Comparison of ENCODE assay signal across 17 cellular contexts in the genomic region with DNA sequence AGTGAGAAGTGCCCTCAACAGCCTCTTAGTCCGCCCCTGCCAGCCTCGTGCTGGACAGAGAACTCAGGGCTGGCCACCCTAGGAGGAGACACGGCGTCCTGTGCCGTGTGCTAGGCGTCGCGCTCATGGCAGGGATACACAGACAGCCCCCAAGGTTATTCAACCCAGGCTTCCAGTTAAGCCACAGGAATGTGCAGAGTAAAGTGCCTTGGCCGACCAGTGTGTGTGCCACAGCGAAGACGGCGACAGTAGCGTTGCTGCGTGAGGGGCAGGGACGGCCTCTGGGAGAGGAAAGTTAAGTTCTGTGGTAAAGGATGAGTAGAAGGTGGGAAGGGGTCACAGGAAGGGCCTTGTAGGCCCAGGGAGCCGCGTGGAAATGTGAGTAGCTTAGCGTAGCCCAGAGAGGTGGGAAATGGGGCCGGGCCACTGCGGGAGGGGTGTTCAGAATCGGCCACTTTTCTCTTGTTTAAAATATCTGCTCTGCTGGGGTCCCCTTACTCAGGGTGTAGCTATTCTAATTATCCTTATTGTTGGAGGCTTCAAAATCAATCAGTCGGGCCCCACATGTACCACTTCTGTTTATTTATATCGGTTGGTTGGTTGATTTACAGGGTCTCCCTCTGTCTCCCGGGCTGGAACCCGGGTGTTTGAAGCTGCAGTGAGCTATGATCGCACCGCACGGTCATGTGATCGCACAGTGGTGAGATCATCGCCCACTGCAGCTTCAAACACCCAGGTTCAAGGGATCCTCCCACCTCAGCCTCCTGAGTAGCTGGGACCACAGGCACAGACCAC. TPM values are rescaled to one million over a fixed set of nuclear protein-coding genes. Genes with fewer than 3 reads are reported as not detected.
DNase-seq lines count a peak whose midpoint lies in the region; ATAC-seq and TF ChIP-seq lines count a peak whose summit lies in the region.
"Had no signal": no experiment of that assay in that cellular context is flagged by ENCODE, and none has a peak within 500 bp of the region (broad histone marks: within the 10 kb centered on the region; RNA-seq: fewer than 3 reads in every experiment).

No MANE protein-coding gene starts in this region.

- dilution Hi-C loops in IMR-90 (cut with HindIII; ENCODE audit: low sequenced_read_pairs, unreplicated experiment) = no loop called here

- no peaks in the 10 kb centered on the region for H3K9me3 Mint-ChIP-seq in dendritic cell treated with granulocyte-macrophage colony-stimulating factor and Interleukin-4, amounts not matched to agents 40 ng/mL and 50 ng/mL, for 4 days
- H3K9me3 Mint-ChIP-seq in activated CD8-positive, alpha-beta T cell treated with anti-CD3 and anti-CD28 coated beads, Interleukin-2, amount 10 ng/mL, durations not matched to agents 7 days and 5 days (ENCODE audit: insufficient read depth) = no peaks in the 10 kb centered on the region
- H3K9me3 Mint-ChIP-seq in activated CD4-positive, alpha-beta memory T cell treated with anti-CD3 and anti-CD28 coated beads, Interleukin-2, amount 10 ng/mL, durations not matched to agents 7 days and 5 days = no peaks in the 10 kb centered on the region
- H3K9me3 Mint-ChIP-seq: T-cell had no signal

- H3K27ac Mint-ChIP-seq in dendritic cell treated with granulocyte-macrophage colony-stimulating factor and Interleukin-4, amounts not matched to agents 40 ng/mL and 50 ng/mL, for 4 days = peak overlapping the region; percentile 52
- no peak overlapping the region for H3K27ac Mint-ChIP-seq in activated CD8-positive, alpha-beta T cell treated with anti-CD3 and anti-CD28 coated beads, Interleukin-2, amount 10 ng/mL, durations not matched to agents 7 days and 5 days
- H3K27ac Mint-ChIP-seq in activated CD4-positive, alpha-beta memory T cell treated with anti-CD3 and anti-CD28 coated beads, Interleukin-2, amount 10 ng/mL, durations not matched to agents 7 days and 5 days = no peak overlapping the region

- H4K20me1 ChIP-seq in IMR-90 (ENCODE audit: insufficient read depth, low read length) = no peaks in the 10 kb centered on the region

- no peak overlapping the region for H2AK9ac ChIP-seq in IMR-90 (replicated peaks; ENCODE audit: low read depth, low read length, poor library complexity)

- no peak overlapping the region for H2BK5ac ChIP-seq in IMR-90 (ENCODE audit: low read depth, low read length, poor library complexity, severe bottlenecking)
- H2BK5ac ChIP-seq in mesenchymal stem cell (ENCODE audit: low read depth, low read length, poor library complexity, severe bottlenecking) = no peak overlapping the region

- no peak overlapping the region for H2BK120ac ChIP-seq in IMR-90 (ENCODE audit: low read depth, low read length)
- H2BK120ac ChIP-seq in mesenchymal stem cell (ENCODE audit: low read depth, low read length) = no peak overlapping the region

- H3K36me3 Mint-ChIP-seq in dendritic cell treated with granulocyte-macrophage colony-stimulating factor and Interleukin-4, amounts not matched to agents 40 ng/mL and 50 ng/mL, for 4 days (ENCODE audit: low read depth) = peaks cover 88% of the 10 kb centered on the region
- peaks cover 4% of the 10 kb centered on the region for H3K36me3 Mint-ChIP-seq in activated CD8-positive, alpha-beta T cell treated with anti-CD3 and anti-CD28 coated beads, Interleukin-2, amount 10 ng/mL, durations not matched to agents 7 days and 5 days (ENCODE audit: low read depth)
- H3K36me3 Mint-ChIP-seq in activated CD4-positive, alpha-beta memory T cell treated with anti-CD3 and anti-CD28 coated beads, Interleukin-2, amount 10 ng/mL, durations not matched to agents 7 days and 5 days (ENCODE audit: low read depth) = peaks cover 9% of the 10 kb centered on the region

- H2BK12ac ChIP-seq in mesenchymal stem cell (ENCODE audit: low read length in 2 of 2) = no peak overlapping the region

- no peak overlapping the region for H4K5ac ChIP-seq in IMR-90 (ENCODE audit: low read depth, low read length)

- no peak overlapping the region for H2AK5ac ChIP-seq in IMR-90 (ENCODE audit: low read depth, low read length)
- H2AK5ac ChIP-seq in mesenchymal stem cell (ENCODE audit: low read length, severe bottlenecking) = no peak overlapping the region

- no peak overlapping the region for H3K9ac ChIP-seq in IMR-90 (ENCODE audit: low read depth, low read length)
- no peak overlapping the region for H3K9ac ChIP-seq in mesenchymal stem cell (ENCODE audit: low read length)
- H3K9ac ChIP-seq in stomach smooth muscle (ENCODE audit: low read length in 2 of 2) = peak overlapping the region; percentile 36 to 49

- H3K9me3 ChIP-seq in IMR-90 (ENCODE audit: control insufficient read depth, insufficient read depth, low read length) (no peaks in the 10 kb centered on the region), mesenchymal stem cell (ENCODE audit: control insufficient read depth, low read length) (no peaks in the 10 kb centered on the region), stomach smooth muscle (ENCODE audit: control insufficient read depth in 2 of 2, low read length in 2 of 2) (no peaks in the 10 kb centered on the region)

- BruUV-seq in IMR-90 (replicated peaks; lab: Mats Ljungman, UMichigan) = no TSS peak

- H3K4me3 Mint-ChIP-seq in dendritic cell treated with granulocyte-macrophage colony-stimulating factor and Interleukin-4, amounts not matched to agents 40 ng/mL and 50 ng/mL, for 4 days = no peak overlapping the region
- H3K4me3 Mint-ChIP-seq in activated CD8-positive, alpha-beta T cell treated with anti-CD3 and anti-CD28 coated beads, Interleukin-2, amount 10 ng/mL, durations not matched to agents 7 days and 5 days = no peak overlapping the region
- no peak overlapping the region for H3K4me3 Mint-ChIP-seq in activated CD4-positive, alpha-beta memory T cell treated with anti-CD3 and anti-CD28 coated beads, Interleukin-2, amount 10 ng/mL, durations not matched to agents 7 days and 5 days
- H3K4me3 Mint-ChIP-seq: T-cell had no signal

- in situ Hi-C loops in IMR-90 (cut with MboI; ENCODE audit: low sequenced_read_pairs) = no loop called here

- peaks cover 66% of the 10 kb centered on the region for H3K4me1 Mint-ChIP-seq in dendritic cell treated with granulocyte-macrophage colony-stimulating factor and Interleukin-4, amounts not matched to agents 40 ng/mL and 50 ng/mL, for 4 days (ENCODE audit: low read depth)
- no peaks in the 10 kb centered on the region for H3K4me1 Mint-ChIP-seq in activated CD8-positive, alpha-beta T cell treated with anti-CD3 and anti-CD28 coated beads, Interleukin-2, amount 10 ng/mL, durations not matched to agents 7 days and 5 days (ENCODE audit: low read depth)
- H3K4me1 Mint-ChIP-seq in activated CD4-positive, alpha-beta memory T cell treated with anti-CD3 and anti-CD28 coated beads, Interleukin-2, amount 10 ng/mL, durations not matched to agents 7 days and 5 days = peaks cover 3% of the 10 kb centered on the region

- no peak for TF ChIP-seq RAD21 in IMR-90 (IDR thresholded peaks at IDR 0.05; ENCODE audit: low read length)

- H3K27ac ChIP-seq in IMR-90 (ENCODE audit: insufficient read depth, low read length) (no peak overlapping the region), mesenchymal stem cell (ENCODE audit: low read length, poor library complexity, severe bottlenecking) (no peak overlapping the region), stomach smooth muscle (ENCODE audit: low read length) (peak overlapping the region; percentile 97)

- H4K91ac ChIP-seq in IMR-90 (ENCODE audit: insufficient read depth, low read depth, low read length) (no peak overlapping the region), mesenchymal stem cell (ENCODE audit: low read length) (no peak overlapping the region)

- H2BK15ac ChIP-seq in IMR-90 (ENCODE audit: low read depth, low read length) (no peak overlapping the region), mesenchymal stem cell (ENCODE audit: low read depth, poor library complexity, severe bottlenecking) (no peak overlapping the region)

- 20% methylated on average over 1 of the region's 30 CpGs; no CpG with 5 or more reads in 1 of the 2 experiments for WGBS in IMR-90 (ENCODE audit: extremely low coverage in 2 of 2, insufficient read length in 1 of 2), 2 experiments
- 81% methylated on average over 26 of the region's 30 CpGs for WGBS in mesenchymal stem cell

- H3K27me3 ChIP-seq in IMR-90 (ENCODE audit: control insufficient read depth, insufficient read depth, low read length) = no peaks in the 10 kb centered on the region
- no peaks in the 10 kb centered on the region for H3K27me3 ChIP-seq in mesenchymal stem cell (ENCODE audit: control insufficient read depth in 1 of 2, insufficient read depth in 1 of 2, low read length in 2 of 2)
- H3K27me3 ChIP-seq in stomach smooth muscle (ENCODE audit: control insufficient read depth in 1 of 2, insufficient read depth in 2 of 2, low read length in 2 of 2) = no peaks in the 10 kb centered on the region

- CTCF ChIA-PET in IMR-90 (lab: Yijun Ruan, JAX) = interaction anchor here (0.7 kb wide), 1 partner anchor 9 kb away, joined by 3 read pairs; no protein-coding TSS in a partner anchor
- CTCF ChIA-PET in activated CD8-positive, alpha-beta T cell treated with anti-CD3 and anti-CD28 coated beads, Interleukin-2, amount 10 ng/mL, durations not matched to agents 7 days and 5 days (lab: Charles Lee) = no interaction called here
- CTCF ChIA-PET in activated CD4-positive, alpha-beta memory T cell treated with anti-CD3 and anti-CD28 coated beads, Interleukin-2, amount 10 ng/mL, durations not matched to agents 7 days and 5 days (lab: Charles Lee) = no interaction called here

- H3K18ac ChIP-seq in IMR-90 (ENCODE audit: low read depth, low read length) = no peak overlapping the region
- H3K18ac ChIP-seq in mesenchymal stem cell (ENCODE audit: low read depth in 1 of 2, low read length in 2 of 2) = no peak overlapping the region

- H4K8ac ChIP-seq in IMR-90 (ENCODE audit: low read depth in 2 of 2, low read length in 2 of 2) (no peak overlapping the region), mesenchymal stem cell (ENCODE audit: low read length) (no peak overlapping the region)

- DNase-seq in IMR-90 = no peak
- DNase-seq in mesenchymal stem cell = peak; percentile 27
- DNase-seq in SIG-M5 (lab: John Stamatoyannopoulos, UW) = no peak
- no peak for DNase-seq in activated CD8-positive, alpha-beta T cell treated with anti-CD3 and anti-CD28 coated beads, Interleukin-2, amount 10 ng/mL, durations not matched to agents 7 days and 5 days
- no peak for DNase-seq in activated CD4-positive, alpha-beta memory T cell treated with anti-CD3 and anti-CD28 coated beads, Interleukin-2, amount 10 ng/mL, durations not matched to agents 7 days and 5 days
- DNase-seq: activated CD4-positive, CD25-positive, alpha-beta regulatory T cell; activated gamma-delta T cell treated with Interleukin-2 at 50 U/mL for 16 hours; GOT3; MM.1S; NCI-H2107; NCI-H774; stimulated activated CD4-positive, alpha-beta T cell treated with anti-CD3 and anti-CD28 coated beads, Interleukin-15, amount 100 ng/mL, for 24 hours; T-cell had no signal

- H3K4me2 ChIP-seq in IMR-90 (ENCODE audit: low read depth, low read length) = no peak overlapping the region
- no peak overlapping the region for H3K4me2 ChIP-seq in mesenchymal stem cell (ENCODE audit: low read length, poor library complexity, severe bottlenecking)

- intact Hi-C loops in IMR-90 (cut with micrococcal nuclease) = loop anchor here (10.0 kb wide), 1 partner anchor 55 kb away; a partner anchor contains a TSS
- intact Hi-C loops in dendritic cell treated with granulocyte-macrophage colony-stimulating factor and Interleukin-4, amounts not matched to agents 40 ng/mL and 50 ng/mL, for 4 days (cut with micrococcal nuclease) = no loop called here

- no peak overlapping the region for H2BK20ac ChIP-seq in IMR-90 (ENCODE audit: low read depth, low read length)

- no peak overlapping the region for H3K4ac ChIP-seq in IMR-90 (ENCODE audit: low read depth, low read length)
- no peak overlapping the region for H3K4ac ChIP-seq in mesenchymal stem cell (ENCODE audit: low read depth in 1 of 2, low read length in 2 of 2)

- H3K23ac ChIP-seq in IMR-90 (ENCODE audit: low read depth, low read length) = no peak overlapping the region
- H3K23ac ChIP-seq in mesenchymal stem cell (ENCODE audit: low read length in 2 of 2) = no peak overlapping the region

- peaks cover 11% of the 10 kb centered on the region; the same call in 1 of the 2 replicates for H3K4me1 ChIP-seq in IMR-90 (ENCODE audit: control insufficient read depth, insufficient read depth, low read length)
- H3K4me1 ChIP-seq in mesenchymal stem cell (ENCODE audit: control insufficient read depth, insufficient read depth, low read depth, low read length) = peaks cover 16% of the 10 kb centered on the region
- peaks cover 59% of the 10 kb centered on the region for H3K4me1 ChIP-seq in stomach smooth muscle (ENCODE audit: control insufficient read depth, insufficient read depth, low read length)

- TF ChIP-seq CTCF in IMR-90 (conservative IDR thresholded peaks at IDR 0.05; ENCODE audit: low read depth, low read length) = no peak

- H3K4me3 ChIP-seq in IMR-90 (ENCODE audit: insufficient read depth, low read depth, low read length) = no peak overlapping the region
- no peak overlapping the region for H3K4me3 ChIP-seq in mesenchymal stem cell (ENCODE audit: insufficient read depth in 1 of 2, low read depth in 1 of 2, low read length in 2 of 2)
- H3K4me3 ChIP-seq in stomach smooth muscle (ENCODE audit: low read length in 2 of 2) = peak overlapping the region; percentile 13 to 69

- peaks cover 17% of the 10 kb centered on the region; the same call in 1 of the 2 replicates for H3K36me3 ChIP-seq in IMR-90 (ENCODE audit: control insufficient read depth, insufficient read depth, low read length)
- peaks cover 48 to 62% of the 10 kb centered on the region in 2 experiments for H3K36me3 ChIP-seq in mesenchymal stem cell (ENCODE audit: control insufficient read depth in 1 of 2, insufficient read depth in 2 of 2, low read depth in 1 of 2, low read length in 2 of 2)
- peaks cover 0 to 5% of the 10 kb centered on the region in 2 donors for H3K36me3 ChIP-seq in stomach smooth muscle (ENCODE audit: control insufficient read depth in 2 of 2, insufficient read depth in 2 of 2, low read length in 2 of 2)

- H3K14ac ChIP-seq in IMR-90 (replicated peaks; ENCODE audit: low read depth, low read length) = no peak overlapping the region
- H3K14ac ChIP-seq in mesenchymal stem cell (ENCODE audit: low read length in 2 of 2) = peak overlapping the region in 1 of 2 experiments; percentile 7

- H2AFZ ChIP-seq in IMR-90 (replicated peaks; ENCODE audit: low read length, poor library complexity) = peak overlapping the region; percentile 18
- no peak overlapping the region for H2AFZ ChIP-seq in mesenchymal stem cell (ENCODE audit: low read depth, low read length)

- TF ChIP-seq POLR2A in IMR-90 (IDR thresholded peaks at IDR 0.05; ENCODE audit: low read depth, low read length) = no peak

- H3K56ac ChIP-seq in IMR-90 (ENCODE audit: extremely low read depth, insufficient read depth, low read length) = no peak overlapping the region

- peaks cover 14% of the 10 kb centered on the region for H3K9me1 ChIP-seq in IMR-90 (ENCODE audit: insufficient read depth, low read length)

- POLR2A ChIA-PET in IMR-90 (lab: Charles Lee; ENCODE audit: unreplicated experiment) = interaction anchor here (0.6 kb wide), 1 partner anchor 314 kb away, joined by 3 read pairs; no protein-coding TSS in a partner anchor
- POLR2A ChIA-PET in activated CD8-positive, alpha-beta T cell treated with anti-CD3 and anti-CD28 coated beads, Interleukin-2, amount 10 ng/mL, durations not matched to agents 7 days and 5 days (lab: Charles Lee) = no interaction called here
- POLR2A ChIA-PET in activated CD4-positive, alpha-beta memory T cell treated with anti-CD3 and anti-CD28 coated beads, Interleukin-2, amount 10 ng/mL, durations not matched to agents 7 days and 5 days (lab: Charles Lee) = no interaction called here

- peaks cover 7% of the 10 kb centered on the region for H3K27me3 Mint-ChIP-seq in dendritic cell treated with granulocyte-macrophage colony-stimulating factor and Interleukin-4, amounts not matched to agents 40 ng/mL and 50 ng/mL, for 4 days
- no peaks in the 10 kb centered on the region for H3K27me3 Mint-ChIP-seq in activated CD8-positive, alpha-beta T cell treated with anti-CD3 and anti-CD28 coated beads, Interleukin-2, amount 10 ng/mL, durations not matched to agents 7 days and 5 days (ENCODE audit: low read depth)
- H3K27me3 Mint-ChIP-seq in activated CD4-positive, alpha-beta memory T cell treated with anti-CD3 and anti-CD28 coated beads, Interleukin-2, amount 10 ng/mL, durations not matched to agents 7 days and 5 days = no peaks in the 10 kb centered on the region
- H3K27me3 Mint-ChIP-seq: T-cell had no signal

- peaks cover 0 to 37% of the 10 kb centered on the region in 2 experiments; a peak in 3 of 4 replicates for H3K79me1 ChIP-seq in IMR-90 (ENCODE audit: low read depth in 1 of 2, low read length in 2 of 2)
- peaks cover 22% of the 10 kb centered on the region for H3K79me1 ChIP-seq in mesenchymal stem cell (replicated peaks; ENCODE audit: low read length, poor library complexity, severe bottlenecking)

- ATAC-seq in IMR-90 (ENCODE audit: low read depth) (no peak), GM21529 (IDR thresholded peaks at IDR 0.05; ENCODE audit: unreplicated experiment) (no peak)
- no peak for ATAC-seq in activated CD8-positive, alpha-beta T cell treated with anti-CD3 and anti-CD28 coated beads, Interleukin-2, amount 10 ng/mL, durations not matched to agents 7 days and 5 days
- ATAC-seq: Panc1, T-cell had no signal

RNA-seq across cellular contexts. Expression of a gene that starts 24.5 kb away (rescaled TPM):
- total RNA-seq in IMR-90 (2012; rRNA removed) = 23.1 and 32.1 TPM in 2 replicates
- polyA plus RNA-seq in IMR-90 (2012; rRNA removed) = 33.8 and 39.3 TPM in 2 replicates
- 13.7 and 39.5 TPM in 2 replicates for polyA plus RNA-seq in IMR-90 (2012; cell fraction: cytosol; rRNA removed)
- 76.5 and 138 TPM in 2 replicates for polyA plus RNA-seq in IMR-90 (2012; cell fraction: nucleus; rRNA removed; ENCODE audit: low replicate concordance)
- 54.5 TPM for polyA plus RNA-seq in mesenchymal stem cell (2013, experiment 1 of 2)
- 54.2 TPM for polyA plus RNA-seq in mesenchymal stem cell (2013, experiment 2 of 2)
- 10 to 100 TPM; 15.9 to 17.6 TPM for total RNA-seq in activated CD8-positive, alpha-beta T cell treated with anti-CD3 and anti-CD28 coated beads, Interleukin-2, amount 10 ng/mL, durations not matched to agents 7 days and 5 days
- 10 to 100 TPM; 34.3 to 34.9 TPM for total RNA-seq in activated CD4-positive, alpha-beta memory T cell treated with anti-CD3 and anti-CD28 coated beads, Interleukin-2, amount 10 ng/mL, durations not matched to agents 7 days and 5 days

RNA-seq across cellular contexts. Expression of a gene that starts 54.9 kb away (rescaled TPM):
- 25.3 and 25.5 TPM in 2 replicates for total RNA-seq in IMR-90 (2012; rRNA removed)
- 42.2 and 60.4 TPM in 2 replicates for polyA plus RNA-seq in IMR-90 (2012; rRNA removed)
- polyA plus RNA-seq in IMR-90 (2012; cell fraction: cytosol; rRNA removed) = 31.0 and 59.1 TPM in 2 replicates
- polyA plus RNA-seq in IMR-90 (2012; cell fraction: nucleus; rRNA removed; ENCODE audit: low replicate concordance) = 74.8 and 189 TPM in 2 replicates
- polyA plus RNA-seq in mesenchymal stem cell (2013, experiment 1 of 2) = 76.9 TPM
- 80.1 TPM for polyA plus RNA-seq in mesenchymal stem cell (2013, experiment 2 of 2)
- total RNA-seq in activated CD8-positive, alpha-beta T cell treated with anti-CD3 and anti-CD28 coated beads, Interleukin-2, amount 10 ng/mL, durations not matched to agents 7 days and 5 days = 10 to 100 TPM; 31.8 to 32.2 TPM
- total RNA-seq in activated CD4-positive, alpha-beta memory T cell treated with anti-CD3 and anti-CD28 coated beads, Interleukin-2, amount 10 ng/mL, durations not matched to agents 7 days and 5 days = 10 to 100 TPM; 34.0 to 45.3 TPM

Comparison
In these comparisons a context has a peak if more than half of its experiments do, and no peak if none do; other contexts are left out.
1. H3K4me3 ChIP-seq: peak in stomach smooth muscle (2 of 2); none in IMR-90 (single experiment) and mesenchymal stem cell (0 of 2).
2. H3K9ac ChIP-seq: peak in stomach smooth muscle (2 of 2); none in IMR-90 (single experiment) and mesenchymal stem cell (single experiment).